21 cellular contexts compared by ENCODE assay signal in the genomic region with DNA sequence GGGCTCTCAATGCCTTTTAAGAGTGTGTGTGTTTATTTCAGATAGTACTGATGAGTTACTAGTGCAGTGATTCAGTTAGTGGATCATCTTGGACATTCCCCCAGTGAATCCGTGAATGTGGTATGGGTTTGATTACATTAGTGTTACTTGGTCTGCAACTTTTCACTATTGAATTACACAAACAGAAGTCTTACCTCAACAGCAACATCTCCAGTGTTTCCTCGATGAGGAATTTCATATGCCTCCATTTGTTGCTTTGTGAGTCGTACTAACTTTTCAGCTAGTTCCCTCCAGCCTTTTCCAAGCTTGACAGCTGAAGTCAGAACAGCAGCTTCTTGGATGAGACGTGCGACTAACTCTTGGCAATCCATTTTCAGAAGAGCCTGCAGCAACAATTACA.
DNase-seq lines count a peak whose midpoint lies in the region; ATAC-seq, FAIRE-seq and TF ChIP-seq lines count a peak whose summit lies in the region.
"Had no signal": no experiment of that assay in that cellular context is flagged by ENCODE, and none has a peak within 500 bp of the region (broad histone marks: within the 10 kb centered on the region; RNA-seq: fewer than 3 reads in every experiment).

No MANE protein-coding gene starts in this region.

- dilution Hi-C loops in keratinocyte (cut with MboI; ENCODE audit: extremely low pct_ligation_motif_present, low sequenced_read_pairs) = no loop called here

- no peak for TF ChIP-seq POLR2A in uterus (IDR thresholded peaks at IDR 0.05)

- H3K9me1 ChIP-seq in keratinocyte (ENCODE audit: control insufficient read depth, extremely low read depth, insufficient read depth, low read length) = no peaks in the 10 kb centered on the region

- H3K27ac ChIP-seq in keratinocyte (ENCODE audit: control insufficient read depth, insufficient read depth, low read length) (no peak overlapping the region), uterus (peak overlapping the region; percentile 69 to 88)
- H3K27ac ChIP-seq: epithelial cell of prostate had no signal

- no peak for TF ChIP-seq CTCF in keratinocyte (optimal IDR thresholded peaks at IDR 0.05 in 1 of 3, IDR thresholded peaks at IDR 0.05 in 1 of 3, conservative IDR thresholded peaks at IDR 0.05 in 1 of 3; ENCODE audit: extremely low read depth in 1 of 3, insufficient read depth in 2 of 3, low read length in 3 of 3)
- no peak for TF ChIP-seq CTCF in uterus (IDR thresholded peaks at IDR 0.05)

- DNase-seq in ELR (ENCODE audit: low read depth) (peak; percentile 41), RPMI7951 (ENCODE audit: low read depth) (peak; percentile 41), keratinocyte (ENCODE audit: low read depth, low spot score) (no peak), uterus (no peak), HuH-7.5 (ENCODE audit: low spot score) (no peak)
- no peak for DNase-seq in activated CD4-positive, alpha-beta T cell treated with anti-CD3 and anti-CD28 coated beads, Interleukin-2, amount 50 U/mL, for 48 hours
- DNase-seq: activated CD4-positive, alpha-beta T cell treated with anti-CD3 and anti-CD28 coated beads for 36 hours; activated CD8-positive, alpha-beta memory T cell treated with anti-CD3 and anti-CD28 coated beads for 24 hours; activated gamma-delta T cell treated with Interleukin-2 at 50 U/mL for 16 hours; activated T-cell treated with anti-CD3 and anti-CD28 coated beads, Interleukin-2, amount 50 U/mL, for 1 hour; CD4-positive, alpha-beta T cell; KG1; NCI-H187 treated with DMSO at 0.1 percent for 48 hours; NCI-H526 treated with DMSO at 0.1 percent for 48 hours; SK-N-SH; substantia nigra; T-helper 2 cell had no signal

- H3K4me3 ChIP-seq in keratinocyte (ENCODE audit: control insufficient read depth in 2 of 3, extremely low read depth in 1 of 3, insufficient read depth in 2 of 3, low read depth in 1 of 3, low read length in 3 of 3) (no peak overlapping the region), uterus (no peak overlapping the region)

- H3K27me3 ChIP-seq in keratinocyte (ENCODE audit: control insufficient read depth, extremely low read depth, insufficient read depth, low read length) (no peaks in the 10 kb centered on the region), uterus (no peaks in the 10 kb centered on the region)

- H3K4me2 ChIP-seq in keratinocyte (ENCODE audit: control insufficient read depth, extremely low read depth, insufficient read depth, low read depth, low read length) = no peak overlapping the region
- H3K4me2 ChIP-seq: SK-N-SH had no signal

- H4K20me1 ChIP-seq in keratinocyte (ENCODE audit: control insufficient read depth, extremely low read depth, insufficient read depth, low read length) = no peaks in the 10 kb centered on the region

- intact Hi-C loops in uterus (cut with DNase I; ENCODE audit: low total_unique reads) = no loop called here

- ATAC-seq in GM21786 (IDR thresholded peaks at IDR 0.05; ENCODE audit: unreplicated experiment) = no peak
- ATAC-seq: activated CD4-positive, alpha-beta T cell treated with anti-CD3 and anti-CD28 coated beads for 36 hours had no signal

- H3K79me2 ChIP-seq in keratinocyte (ENCODE audit: control insufficient read depth, insufficient read depth, low read length) = no peaks in the 10 kb centered on the region

- peaks cover 7% of the 10 kb centered on the region for H3K4me1 ChIP-seq in keratinocyte (ENCODE audit: control insufficient read depth, extremely low read depth, insufficient read depth, low read length)
- H3K4me1 ChIP-seq in uterus = no peaks in the 10 kb centered on the region

- no peak overlapping the region for H2AFZ ChIP-seq in keratinocyte (ENCODE audit: control insufficient read depth, low read length)

- no peak overlapping the region for H3K9ac ChIP-seq in keratinocyte (ENCODE audit: control insufficient read depth, extremely low read depth, insufficient read depth, low read length)
- H3K9ac ChIP-seq: SK-N-SH had no signal

- peaks cover 5 to 8% of the 10 kb centered on the region in 2 experiments for H3K36me3 ChIP-seq in keratinocyte (ENCODE audit: control insufficient read depth in 2 of 2, extremely low read depth in 1 of 2, insufficient read depth in 2 of 2, low read length in 2 of 2)
- no peaks in the 10 kb centered on the region for H3K36me3 ChIP-seq in uterus

- FAIRE-seq in keratinocyte (lab: Jason Lieb, UNC) = peak; percentile 49
- FAIRE-seq: frontal cortex, islet of Langerhans had no signal

- no peaks in the 10 kb centered on the region for H3K9me3 ChIP-seq in keratinocyte (ENCODE audit: control insufficient read depth, low read depth, low read length)
- no peaks in the 10 kb centered on the region for H3K9me3 ChIP-seq in uterus
- H3K9me3 ChIP-seq: SK-N-SH had no signal

Comparison
In these comparisons a context has a peak if more than half of its experiments do, and no peak if none do; other contexts are left out.
1. DNase-seq: peak in ELR (single experiment) and RPMI7951 (single experiment); none in keratinocyte (single experiment), uterus (0 of 2), HuH-7.5 (single experiment) and activated CD4-positive, alpha-beta T cell treated with anti-CD3 and anti-CD28 coated beads, Interleukin-2, amount 50 U/mL, for 48 hours (0 of 2).